ENCODE assay signal across 31 cellular contexts in the genomic region with DNA sequence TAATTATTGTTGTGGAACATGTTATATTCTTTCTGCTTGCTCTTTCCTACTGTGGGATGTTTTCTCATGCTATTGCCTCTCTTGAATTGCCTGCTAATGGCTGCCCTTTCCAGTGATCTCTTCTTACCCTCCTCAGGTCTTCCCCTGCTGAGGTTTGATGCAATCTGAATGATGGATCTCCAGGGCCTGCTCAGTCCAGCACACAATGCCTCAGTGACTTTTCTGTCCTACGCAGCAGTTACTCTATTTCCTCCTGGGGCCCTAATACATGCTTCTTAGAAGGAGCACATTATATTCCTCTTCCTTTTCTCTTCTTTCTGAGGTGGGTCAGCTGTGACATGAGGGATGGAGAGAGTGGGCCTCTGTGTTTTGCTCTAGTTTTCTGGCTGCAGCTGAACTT. TPM values are rescaled to one million over a fixed set of nuclear protein-coding genes. Genes with fewer than 3 reads are reported as not detected.
"Had no signal": no experiment of that assay in that cellular context is flagged by ENCODE, and none has a peak within 500 bp of the region (broad histone marks: within the 10 kb centered on the region; RNA-seq: fewer than 3 reads in every experiment).

A gene with protein sequence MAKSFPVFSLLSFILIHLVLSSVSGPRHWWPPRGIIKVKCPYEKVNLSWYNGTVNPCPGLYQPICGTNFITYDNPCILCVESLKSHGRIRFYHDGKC (plus strand): TSS at position 301 of the 400 bp plus-strand sequence. CDS start 1,187 bp downstream, outside the sequence.

- H3K27ac Mint-ChIP-seq: dendritic cell treated with granulocyte-macrophage colony-stimulating factor and Interleukin-4, amounts not matched to agents 40 ng/mL and 50 ng/mL, for 4 days; effector memory CD8-positive, alpha-beta T cell; endodermal cell; mesothelial cell of epicardium had no signal

- H3K9me3 Mint-ChIP-seq: dendritic cell treated with granulocyte-macrophage colony-stimulating factor and Interleukin-4, amounts not matched to agents 40 ng/mL and 50 ng/mL, for 4 days; effector memory CD8-positive, alpha-beta T cell; mesothelial cell of epicardium had no signal

- H3K4me1 Mint-ChIP-seq: mesothelial cell of epicardium had no signal

- ATAC-seq: effector memory CD8-positive, alpha-beta T cell; esophagus mucosa; gastrocnemius medialis; heart right ventricle; left cardiac atrium; left lung; left ventricle myocardium superior; lower lobe of right lung; mucosa of descending colon had no signal

- H3K4me1 ChIP-seq: colonic mucosa, esophagus squamous epithelium, gastrocnemius medialis, heart right ventricle, left lung, lower lobe of right lung had no signal

- H3K4me3 ChIP-seq: colonic mucosa, esophagus squamous epithelium, gastrocnemius medialis, heart right ventricle, left lung, lower lobe of right lung, mucosa of descending colon had no signal

- H3K27me3 ChIP-seq: colonic mucosa, esophagus squamous epithelium, gastrocnemius medialis, heart right ventricle, left lung had no signal

- DNase-seq: colonic mucosa; cortex of kidney; effector CD8-positive, alpha-beta T cell; effector memory CD8-positive, alpha-beta T cell; endodermal cell; erythroblast; esophagus squamous epithelium; foreskin fibroblast; foreskin melanocyte; gastrocnemius medialis; glutamatergic neuron; head of caudate nucleus; heart right ventricle; hippocampal formation; left cardiac atrium; left lung; left ventricle myocardium superior; lower lobe of right lung; mesenchymal stem cell; mucosa of descending colon had no signal

- H3K36me3 ChIP-seq: colonic mucosa, esophagus squamous epithelium, gastrocnemius medialis, heart right ventricle, left lung, lower lobe of right lung had no signal

- H3K27ac ChIP-seq: colonic mucosa, epithelial cell of prostate, esophagus squamous epithelium, gastrocnemius medialis, heart right ventricle, lower lobe of right lung had no signal

- H3K9me3 ChIP-seq: colonic mucosa, esophagus squamous epithelium, gastrocnemius medialis, heart right ventricle, left lung, lower lobe of right lung, mucosa of descending colon had no signal

- H3K36me3 Mint-ChIP-seq: mesothelial cell of epicardium had no signal

- H3K4me3 Mint-ChIP-seq: dendritic cell treated with granulocyte-macrophage colony-stimulating factor and Interleukin-4, amounts not matched to agents 40 ng/mL and 50 ng/mL, for 4 days; effector memory CD8-positive, alpha-beta T cell; endodermal cell; mesothelial cell of epicardium had no signal

RNA-seq across cellular contexts. Expression of the gene that starts here (rescaled TPM):
- total RNA-seq: colonic mucosa, dermis microvascular lymphatic vessel endothelial cell, endodermal cell, esophagus mucosa, esophagus squamous epithelium, gastrocnemius medialis, glomerular endothelial cell, heart right ventricle, kidney epithelial cell, left cardiac atrium, left lung, left ventricle myocardium superior, lower leg skin, lower lobe of right lung, lung microvascular endothelial cell, mesenteric fat pad, mesothelial cell of epicardium, mucosa of descending colon, myocyte had no signal
